ENCODE assay signal across 10 cellular contexts in the genomic region with DNA sequence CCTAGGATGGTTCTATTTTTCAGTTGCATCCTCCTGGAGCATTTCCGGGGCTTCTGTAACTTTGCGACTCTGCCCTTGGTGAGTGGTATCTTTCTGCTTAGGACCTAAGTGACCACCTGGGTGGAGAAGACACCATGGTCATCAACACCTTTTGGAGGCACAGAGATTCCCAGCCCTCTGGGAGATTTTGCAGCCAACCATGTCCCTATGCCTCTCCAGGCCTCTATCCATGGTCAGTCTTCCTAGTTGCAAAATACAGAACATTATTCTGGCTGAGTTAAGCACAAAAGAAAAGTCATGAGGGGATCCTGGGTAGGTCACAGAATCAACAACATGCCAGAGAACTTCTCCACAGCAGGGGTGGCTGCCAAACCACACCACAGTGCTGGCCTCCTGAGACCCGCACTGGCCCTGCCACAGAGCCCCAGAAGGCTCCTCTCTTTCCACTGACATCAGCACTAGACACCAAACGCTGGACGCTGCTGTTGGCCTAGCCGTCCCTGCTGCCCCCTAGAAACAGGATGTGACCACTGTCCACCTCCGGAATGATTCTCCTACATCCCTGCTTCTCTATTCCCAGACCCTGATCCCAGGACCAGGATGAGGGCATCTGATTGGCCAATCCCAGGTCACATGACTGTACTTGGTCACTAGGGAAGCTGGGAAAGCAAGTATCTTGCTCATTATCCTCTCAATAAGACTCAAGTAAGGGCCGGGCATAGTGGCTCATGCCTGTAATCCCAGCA. TPM values are rescaled to one million over a fixed set of nuclear protein-coding genes. Genes with fewer than 3 reads are reported as not detected.
DNase-seq lines count a peak whose midpoint lies in the region; ATAC-seq and TF ChIP-seq lines count a peak whose summit lies in the region.
"Had no signal": no experiment of that assay in that cellular context is flagged by ENCODE, and none has a peak within 500 bp of the region (broad histone marks: within the 10 kb centered on the region; RNA-seq: fewer than 3 reads in every experiment).

No MANE protein-coding gene starts in this region.

- H3K9me3 ChIP-seq in gastroesophageal sphincter (peaks cover 0 to 7% (median 0%) of the 10 kb centered on the region in 3 donors), neural progenitor cell (ENCODE audit: low read depth) (no peaks in the 10 kb centered on the region), aorta (ENCODE audit: control insufficient read depth, low read length) (no peaks in the 10 kb centered on the region)

- TF ChIP-seq CTCF in gastroesophageal sphincter (IDR thresholded peaks at IDR 0.05) (no peak), neural progenitor cell (IDR thresholded peaks at IDR 0.05) (no peak)

- H3K9ac ChIP-seq in neural progenitor cell, result no peak overlapping the region

- H3F3A ChIP-seq in neural progenitor cell (ENCODE audit: low read depth), result no peaks in the 10 kb centered on the region

- no peak for TF ChIP-seq EP300 in gastroesophageal sphincter (IDR thresholded peaks at IDR 0.05)

- no peaks in the 10 kb centered on the region for H3K79me2 ChIP-seq in neural progenitor cell (ENCODE audit: low read depth)

- no peaks in the 10 kb centered on the region for H3K27me3 Mint-ChIP-seq in activated T-cell treated with anti-CD3 and anti-CD28 coated beads, Interleukin-2, amount 50 U/mL, for 24 hours
- peaks cover 14% of the 10 kb centered on the region for H3K27me3 Mint-ChIP-seq in neural progenitor cell (ENCODE audit: insufficient read depth, low read depth)

- peak; percentile 11 for DNase-seq in activated T-cell treated with anti-CD3 and anti-CD28 coated beads, Interleukin-2, amount 50 U/mL, for 1 hour
- no peak for DNase-seq in activated T-cell treated with anti-CD3 and anti-CD28 coated beads, Interleukin-2, amount 50 U/mL, for 24 hours
- DNase-seq in neural progenitor cell (ENCODE audit: low spot score), result no peak
- DNase-seq in aorta, result peak; percentile 90 to 93
- no peak for DNase-seq in NCI-H2081 (lab: John Stamatoyannopoulos, UW)
- no peak for DNase-seq in activated CD4-positive, CD25-positive, alpha-beta regulatory T cell (lab: John Stamatoyannopoulos, UW)
- DNase-seq in HUDEP-2 (lab: John Stamatoyannopoulos, UW; ENCODE audit: unreplicated experiment in 76 of 76), result no peak
- DNase-seq: NCI-H2029 treated with DMSO at 0.1 percent for 48 hours, nephron progenitor cell had no signal

- intact Hi-C loops in aorta (cut with DNase I), result loop anchor here in 1 of 2 donors (1.0 to 5.0 kb wide), 2 partner anchors 30 to 34 kb away; no protein-coding TSS in a partner anchor

- no peak overlapping the region for H3K27ac Mint-ChIP-seq in activated T-cell treated with anti-CD3 and anti-CD28 coated beads, Interleukin-2, amount 50 U/mL, for 24 hours
- peak overlapping the region; percentile 43 for H3K27ac Mint-ChIP-seq in neural progenitor cell
- H3K27ac Mint-ChIP-seq: nephron progenitor cell had no signal

- no peaks in the 10 kb centered on the region for H3K36me3 Mint-ChIP-seq in activated T-cell treated with anti-CD3 and anti-CD28 coated beads, Interleukin-2, amount 50 U/mL, for 24 hours (ENCODE audit: low read depth)
- no peaks in the 10 kb centered on the region for H3K36me3 Mint-ChIP-seq in neural progenitor cell

- peak overlapping the region in 3 of 4 donors; percentile 63 to 81 (median 79) for H3K27ac ChIP-seq in gastroesophageal sphincter
- H3K27ac ChIP-seq in neural progenitor cell, result no peak overlapping the region
- H3K27ac ChIP-seq in aorta (ENCODE audit: low read depth in 1 of 2, low read length in 2 of 2), result peak overlapping the region; percentile 70 to 84

- H3K4me1 ChIP-seq in gastroesophageal sphincter, result peaks cover 0 to 18% (median 16%) of the 10 kb centered on the region in 3 donors
- no peaks in the 10 kb centered on the region for H3K4me1 ChIP-seq in neural progenitor cell
- peaks cover 3 to 5% of the 10 kb centered on the region in 2 donors for H3K4me1 ChIP-seq in aorta (ENCODE audit: control insufficient read depth in 1 of 2, insufficient read depth in 2 of 2, low read length in 2 of 2)

- ATAC-seq in gastroesophageal sphincter (peak; percentile 72), aorta (ENCODE audit: low FRiP score) (peak; percentile 88)

- H3K27me3 ChIP-seq in gastroesophageal sphincter (no peaks in the 10 kb centered on the region), neural progenitor cell (no peaks in the 10 kb centered on the region), aorta (ENCODE audit: control insufficient read depth in 1 of 2, insufficient read depth in 2 of 2, low read length in 1 of 2) (no peaks in the 10 kb centered on the region)

- WGBS in gastroesophageal sphincter (ENCODE audit: low coverage in 1 of 2), 2 donors, result 80% methylated on average over 1 to 6 of the region's 8 CpGs
- WGBS in aorta, 2 donors, result 31 to 32% methylated on average over 8 of the region's 8 CpGs

- no peak overlapping the region for H3K4me3 ChIP-seq in gastroesophageal sphincter
- H3K4me3 ChIP-seq in neural progenitor cell, result no peak overlapping the region
- no peak overlapping the region for H3K4me3 ChIP-seq in aorta (ENCODE audit: low read length in 2 of 2)

- no peaks in the 10 kb centered on the region for H3K36me3 ChIP-seq in gastroesophageal sphincter
- no peaks in the 10 kb centered on the region for H3K36me3 ChIP-seq in neural progenitor cell
- H3K36me3 ChIP-seq in aorta (ENCODE audit: control insufficient read depth in 1 of 2, insufficient read depth in 2 of 2, low read length in 1 of 2), result no peaks in the 10 kb centered on the region

- no peak overlapping the region for H2AFZ ChIP-seq in neural progenitor cell (replicated peaks)

- H3K9me3 Mint-ChIP-seq in activated T-cell treated with anti-CD3 and anti-CD28 coated beads, Interleukin-2, amount 50 U/mL, for 24 hours, result peaks cover 14% of the 10 kb centered on the region
- H3K9me3 Mint-ChIP-seq in neural progenitor cell, result peaks cover 22% of the 10 kb centered on the region

- no peak overlapping the region for H3K4me3 Mint-ChIP-seq in activated T-cell treated with anti-CD3 and anti-CD28 coated beads, Interleukin-2, amount 50 U/mL, for 24 hours
- H3K4me3 Mint-ChIP-seq in neural progenitor cell, result no peak overlapping the region
- H3K4me3 Mint-ChIP-seq: nephron progenitor cell had no signal

- H4K20me1 ChIP-seq in neural progenitor cell (ENCODE audit: low read depth), result no peaks in the 10 kb centered on the region

- TF ChIP-seq POLR2A in gastroesophageal sphincter (IDR thresholded peaks at IDR 0.05), result no peak

- H3K4me2 ChIP-seq in neural progenitor cell, result no peak overlapping the region

- H3K4me1 Mint-ChIP-seq in activated T-cell treated with anti-CD3 and anti-CD28 coated beads, Interleukin-2, amount 50 U/mL, for 24 hours (ENCODE audit: low read depth), result peaks cover 12% of the 10 kb centered on the region
- H3K4me1 Mint-ChIP-seq in neural progenitor cell, result peaks cover 9% of the 10 kb centered on the region
- H3K4me1 Mint-ChIP-seq: nephron progenitor cell had no signal

RNA-seq across cellular contexts. Expression of a gene that starts 47.7 kb away (rescaled TPM):
- total RNA-seq in gastroesophageal sphincter (10 to 100 TPM; 41.2 to 76.0 (median 55.2) TPM), neural progenitor cell (ENCODE audit: low replicate concordance) (1.1 and 2.0 TPM in 2 replicates), aorta (10 to 100 TPM; 55.4 to 98.8 TPM)
- 10 to 100 TPM; 27.3 to 32.9 TPM for polyA plus RNA-seq in aorta

Comparison
In these comparisons a context has a peak if more than half of its experiments do, and no peak if none do; other contexts are left out.
1. DNase-seq: peak in activated T-cell treated with anti-CD3 and anti-CD28 coated beads, Interleukin-2, amount 50 U/mL, for 1 hour (single experiment) and aorta (2 of 2); none in activated T-cell treated with anti-CD3 and anti-CD28 coated beads, Interleukin-2, amount 50 U/mL, for 24 hours (single experiment), neural progenitor cell (single experiment), NCI-H2081 (0 of 2), activated CD4-positive, CD25-positive, alpha-beta regulatory T cell (0 of 4) and HUDEP-2 (0 of 76).
2. RNA of a gene that starts 47.7 kb away (total RNA-seq): 55.4 to 98.8 TPM in aorta and 41.2 to 76.0 TPM in gastroesophageal sphincter; 1.1 to 2.0 TPM in neural progenitor cell; every median in the first group is over 10 times any median in the second.